Comparison of ENCODE assay signal across 32 cellular contexts in the genomic region with DNA sequence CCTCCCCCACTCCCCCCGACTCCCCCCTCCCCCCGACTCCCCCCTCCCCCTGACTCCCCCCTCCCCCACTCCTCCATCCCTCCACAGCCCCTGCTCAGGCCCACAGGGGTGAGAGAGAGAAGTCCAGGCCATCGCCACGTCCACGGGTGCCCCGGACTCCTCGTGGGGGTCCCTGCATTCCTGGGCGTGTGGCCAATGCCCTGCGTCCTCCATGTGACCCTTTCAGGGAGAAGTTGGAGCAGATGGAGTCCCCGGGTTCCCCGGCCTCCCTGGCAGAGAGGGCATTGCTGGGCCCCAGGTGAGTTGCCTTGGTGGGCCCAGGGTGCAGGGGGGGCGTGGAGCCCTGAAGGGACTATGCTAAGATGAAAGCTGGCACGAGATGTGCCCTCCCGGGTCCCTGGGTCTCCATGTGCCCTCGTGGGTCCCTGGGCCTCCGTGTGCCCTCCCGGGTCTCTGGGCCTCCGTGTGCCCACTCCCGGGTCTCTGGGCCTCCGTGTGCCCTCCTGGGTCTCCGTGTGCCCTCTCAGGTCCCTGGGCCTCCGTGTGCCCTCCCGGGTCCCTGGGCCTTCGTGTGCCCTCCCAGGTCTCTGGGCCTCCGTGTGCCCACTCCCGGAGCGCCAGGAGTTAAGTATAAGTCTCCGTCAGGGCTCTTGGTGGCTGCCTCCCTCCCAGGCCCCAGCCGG.
"Had no signal": no experiment of that assay in that cellular context is flagged by ENCODE, and none has a peak within 500 bp of the region (broad histone marks: within the 10 kb centered on the region; RNA-seq: fewer than 3 reads in every experiment).

No MANE protein-coding gene starts in this region.

- H3K9me3 ChIP-seq: ascending aorta, breast epithelium, colonic mucosa, esophagus squamous epithelium, gastroesophageal sphincter had no signal

- H3K4me3 ChIP-seq: ascending aorta, breast epithelium, cardiac muscle cell, colonic mucosa, esophagus squamous epithelium, gastroesophageal sphincter had no signal

- H3K36me3 Mint-ChIP-seq: activated CD4-positive, alpha-beta memory T cell treated with anti-CD3 and anti-CD28 coated beads for 36 hours; activated CD8-positive, alpha-beta memory T cell treated with anti-CD3 and anti-CD28 coated beads, Interleukin-2, amount 10 ng/mL, durations not matched to agents 7 days and 5 days; activated naive CD4-positive, alpha-beta T cell treated with anti-CD3 and anti-CD28 coated beads, Interleukin-2, amount 10 ng/mL, durations not matched to agents 7 days and 5 days; activated naive CD4-positive, alpha-beta T cell treated with anti-CD3 and anti-CD28 coated beads, Interleukin-2, amount 50 U/mL, for 72 hours; activated naive CD8-positive, alpha-beta T cell treated with anti-CD3 and anti-CD28 coated beads, Interleukin-2, amount 10 ng/mL, durations not matched to agents 7 days and 5 days; brain had no signal

- H3K27ac Mint-ChIP-seq: activated CD4-positive, alpha-beta memory T cell treated with anti-CD3 and anti-CD28 coated beads for 36 hours; activated CD4-positive, alpha-beta T cell treated with anti-CD3 and anti-CD28 coated beads for 36 hours; activated CD4-positive, alpha-beta T cell treated with anti-CD3 and anti-CD28 coated beads, Interleukin-2, amount 10 ng/mL, durations not matched to agents 24 days and 14 days; activated CD8-positive, alpha-beta memory T cell treated with anti-CD3 and anti-CD28 coated beads, Interleukin-2, amount 10 ng/mL, durations not matched to agents 7 days and 5 days; activated CD8-positive, alpha-beta T cell treated with anti-CD3 and anti-CD28 coated beads, Interleukin-2, amount 10 ng/mL, durations not matched to agents 7 days and 5 days; activated naive CD4-positive, alpha-beta T cell treated with anti-CD3 and anti-CD28 coated beads, Interleukin-2, amount 50 U/mL, for 72 hours; activated naive CD8-positive, alpha-beta T cell treated with anti-CD3 and anti-CD28 coated beads, Interleukin-2, amount 10 ng/mL, durations not matched to agents 7 days and 5 days; activated T-helper 1 cell treated with anti-CD3 and anti-CD28 coated beads, Interleukin-12 subunit alpha, Interleukin-12 subunit beta, Interleukin-2, Interleukin-4 antibody, amounts not matched to agents 30 ng/mL and 10 ng/mL and 1 ng/mL, durations not matched to agents 14 hours and 24 hours and 36 hours; activated T-helper 2 cell treated with anti-CD3 and anti-CD28 coated beads, Interferon-gamma antibody, Interleukin-2, Interleukin-4, amounts not matched to agents 10 μg/mL and 5 μg/mL and 100 μg/mL, durations not matched to agents 14 hours and 24 hours and 36 hours; brain had no signal

- FAIRE-seq: endometrium, endothelial cell of umbilical vein had no signal

- H3K4me1 ChIP-seq: ascending aorta, breast epithelium, colonic mucosa, gastroesophageal sphincter had no signal

- H3K9me3 Mint-ChIP-seq: activated CD4-positive, alpha-beta memory T cell treated with anti-CD3 and anti-CD28 coated beads for 36 hours; activated CD4-positive, alpha-beta T cell treated with anti-CD3 and anti-CD28 coated beads, Interleukin-2, amount 10 ng/mL, durations not matched to agents 24 days and 14 days; activated naive CD4-positive, alpha-beta T cell treated with anti-CD3 and anti-CD28 coated beads, Interleukin-2, amount 10 ng/mL, durations not matched to agents 7 days and 5 days; activated naive CD4-positive, alpha-beta T cell treated with anti-CD3 and anti-CD28 coated beads, Interleukin-2, amount 50 U/mL, for 72 hours; activated naive CD8-positive, alpha-beta T cell treated with anti-CD3 and anti-CD28 coated beads, Interleukin-2, amount 10 ng/mL, durations not matched to agents 7 days and 5 days; activated T-helper 1 cell treated with anti-CD3 and anti-CD28 coated beads, Interleukin-12 subunit alpha, Interleukin-12 subunit beta, Interleukin-2, Interleukin-4 antibody, amounts not matched to agents 30 ng/mL and 10 ng/mL and 1 ng/mL, durations not matched to agents 14 hours and 24 hours and 36 hours; activated T-helper 2 cell treated with anti-CD3 and anti-CD28 coated beads, Interferon-gamma antibody, Interleukin-2, Interleukin-4, amounts not matched to agents 10 μg/mL and 5 μg/mL and 100 μg/mL, durations not matched to agents 14 hours and 24 hours and 36 hours; brain had no signal

- H3K4me3 Mint-ChIP-seq: activated CD4-positive, alpha-beta memory T cell treated with anti-CD3 and anti-CD28 coated beads for 36 hours; activated CD4-positive, alpha-beta T cell treated with anti-CD3 and anti-CD28 coated beads for 36 hours; activated CD4-positive, alpha-beta T cell treated with anti-CD3 and anti-CD28 coated beads, Interleukin-2, amount 10 ng/mL, durations not matched to agents 24 days and 14 days; activated CD8-positive, alpha-beta memory T cell treated with anti-CD3 and anti-CD28 coated beads, Interleukin-2, amount 10 ng/mL, durations not matched to agents 7 days and 5 days; activated CD8-positive, alpha-beta T cell treated with anti-CD3 and anti-CD28 coated beads, Interleukin-2, amount 10 ng/mL, durations not matched to agents 7 days and 5 days; activated naive CD4-positive, alpha-beta T cell treated with anti-CD3 and anti-CD28 coated beads, Interleukin-2, amount 10 ng/mL, durations not matched to agents 7 days and 5 days; activated naive CD8-positive, alpha-beta T cell treated with anti-CD3 and anti-CD28 coated beads, Interleukin-2, amount 10 ng/mL, durations not matched to agents 7 days and 5 days; activated T-helper 1 cell treated with anti-CD3 and anti-CD28 coated beads, Interleukin-12 subunit alpha, Interleukin-12 subunit beta, Interleukin-2, Interleukin-4 antibody, amounts not matched to agents 30 ng/mL and 10 ng/mL and 1 ng/mL, durations not matched to agents 14 hours and 24 hours and 36 hours; brain had no signal

- H3K27me3 Mint-ChIP-seq: activated CD4-positive, alpha-beta memory T cell treated with anti-CD3 and anti-CD28 coated beads for 36 hours; activated CD4-positive, alpha-beta T cell treated with anti-CD3 and anti-CD28 coated beads for 36 hours; activated CD4-positive, alpha-beta T cell treated with anti-CD3 and anti-CD28 coated beads, Interleukin-2, amount 10 ng/mL, durations not matched to agents 24 days and 14 days; activated CD8-positive, alpha-beta memory T cell treated with anti-CD3 and anti-CD28 coated beads, Interleukin-2, amount 10 ng/mL, durations not matched to agents 7 days and 5 days; activated naive CD4-positive, alpha-beta T cell treated with anti-CD3 and anti-CD28 coated beads, Interleukin-2, amount 10 ng/mL, durations not matched to agents 7 days and 5 days; activated naive CD8-positive, alpha-beta T cell treated with anti-CD3 and anti-CD28 coated beads, Interleukin-2, amount 10 ng/mL, durations not matched to agents 7 days and 5 days; brain had no signal

- H3K36me3 ChIP-seq: breast epithelium, colonic mucosa had no signal

- H3K27ac ChIP-seq: ascending aorta, breast epithelium, cardiac muscle cell, colonic mucosa, epithelial cell of prostate, esophagus squamous epithelium, gastroesophageal sphincter had no signal

- ATAC-seq: activated CD4-positive, alpha-beta T cell treated with anti-CD3 and anti-CD28 coated beads for 36 hours; activated CD8-positive, alpha-beta memory T cell treated with anti-CD3 and anti-CD28 coated beads, Interleukin-2, amount 10 ng/mL, durations not matched to agents 7 days and 5 days; activated CD8-positive, alpha-beta T cell treated with anti-CD3 and anti-CD28 coated beads, Interleukin-2, amount 10 ng/mL, durations not matched to agents 7 days and 5 days; activated naive CD4-positive, alpha-beta T cell treated with anti-CD3 and anti-CD28 coated beads, Interleukin-2, amount 50 U/mL, for 72 hours; gastroesophageal sphincter had no signal

- DNase-seq: activated CD4-positive, alpha-beta memory T cell treated with anti-CD3 and anti-CD28 coated beads for 36 hours; activated CD4-positive, alpha-beta T cell treated with anti-CD3 and anti-CD28 coated beads for 36 hours; activated CD4-positive, alpha-beta T cell treated with anti-CD3 and anti-CD28 coated beads, Interleukin-2, amount 10 ng/mL, durations not matched to agents 24 days and 14 days; activated CD4-positive, CD25-positive, alpha-beta regulatory T cell; activated CD4-positive, CD25-positive, alpha-beta regulatory T cell treated with anti-CD3 and anti-CD28 coated beads, Interleukin-2, amount 50 U/mL, for 72 hours; activated CD8-positive, alpha-beta memory T cell treated with anti-CD3 and anti-CD28 coated beads, Interleukin-2, amount 10 ng/mL, durations not matched to agents 7 days and 5 days; activated CD8-positive, alpha-beta memory T cell treated with anti-CD3 and anti-CD28 coated beads, Interleukin-2, amount 50 U/mL, for 4 hours; activated CD8-positive, alpha-beta T cell treated with anti-CD3 and anti-CD28 coated beads, Interleukin-2, amount 10 ng/mL, durations not matched to agents 7 days and 5 days; activated effector memory CD4-positive, alpha-beta T cell treated with anti-CD3 and anti-CD28 coated beads, Interleukin-2, amount 50 U/mL, for 16 hours; activated naive CD4-positive, alpha-beta T cell treated with anti-CD3 and anti-CD28 coated beads, Interleukin-2, amount 10 ng/mL, durations not matched to agents 7 days and 5 days; activated naive CD8-positive, alpha-beta T cell treated with anti-CD3 and anti-CD28 coated beads, Interleukin-2, amount 10 ng/mL, durations not matched to agents 7 days and 5 days; activated T-cell treated with anti-CD3 and anti-CD28 coated beads, Interleukin-2, amount 50 U/mL, for 1 hour; activated T-cell treated with anti-CD3 and anti-CD28 coated beads, Interleukin-2, amount 50 U/mL, for 48 hours; central memory CD4-positive, alpha-beta T cell; cerebellar nuclear complex; colonic mucosa; effector CD8-positive, alpha-beta T cell; esophagus squamous epithelium; foreskin melanocyte; head of caudate nucleus; T-helper 2 cell had no signal

- H3K4me1 Mint-ChIP-seq: activated CD4-positive, alpha-beta T cell treated with anti-CD3 and anti-CD28 coated beads for 36 hours; activated CD4-positive, alpha-beta T cell treated with anti-CD3 and anti-CD28 coated beads, Interleukin-2, amount 10 ng/mL, durations not matched to agents 24 days and 14 days; activated CD8-positive, alpha-beta memory T cell treated with anti-CD3 and anti-CD28 coated beads, Interleukin-2, amount 10 ng/mL, durations not matched to agents 7 days and 5 days; activated naive CD4-positive, alpha-beta T cell treated with anti-CD3 and anti-CD28 coated beads, Interleukin-2, amount 10 ng/mL, durations not matched to agents 7 days and 5 days; activated naive CD8-positive, alpha-beta T cell treated with anti-CD3 and anti-CD28 coated beads, Interleukin-2, amount 10 ng/mL, durations not matched to agents 7 days and 5 days had no signal

- H3K27me3 ChIP-seq: ascending aorta, breast epithelium, cardiac muscle cell, colonic mucosa, esophagus squamous epithelium, gastroesophageal sphincter had no signal
